Comparison of ENCODE assay signal across 12 cellular contexts in the genomic region with DNA sequence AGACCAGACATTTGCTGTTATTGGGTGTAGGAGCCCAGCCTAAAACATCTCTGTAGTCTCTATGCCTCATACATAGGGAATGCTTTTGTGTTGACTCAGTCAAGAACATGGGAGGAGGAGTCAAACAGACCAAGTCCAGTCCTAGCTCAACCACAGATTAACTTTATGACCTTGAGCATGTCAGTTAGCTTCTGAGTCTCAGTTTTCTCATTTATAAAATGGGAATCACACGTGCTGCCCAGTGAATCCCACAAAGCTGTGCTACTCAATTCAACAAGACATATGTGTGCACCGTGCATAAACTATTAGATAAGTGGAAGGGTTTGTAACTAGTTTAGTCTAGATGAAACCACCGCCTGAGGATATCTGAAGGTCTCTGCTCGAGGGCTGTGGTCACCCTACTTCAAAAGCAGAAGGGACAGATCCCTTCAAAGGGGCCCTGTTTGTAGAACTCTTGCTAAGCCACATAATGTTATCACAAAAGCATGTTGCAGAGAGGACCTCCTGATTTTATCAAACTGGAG.
DNase-seq lines count a peak whose midpoint lies in the region; ATAC-seq lines count a peak whose summit lies in the region.
"Had no signal": no experiment of that assay in that cellular context is flagged by ENCODE, and none has a peak within 500 bp of the region (broad histone marks: within the 10 kb centered on the region; RNA-seq: fewer than 3 reads in every experiment).

No MANE protein-coding gene starts in this region.

- DNase-seq in COLO829 (ENCODE audit: low spot score) (peak; percentile 44), RKO (ENCODE audit: low spot score) (peak; percentile 71), epithelial cell of prostate (ENCODE audit: low read depth, low spot score) (peak; percentile 43), myocyte (ENCODE audit: low read depth) (peak; percentile 66), AML-193 (lab: John Stamatoyannopoulos, UW) (no peak), NCI-H510A (lab: John Stamatoyannopoulos, UW) (no peak)
- DNase-seq in activated CD4-positive, alpha-beta T cell treated with anti-CD3 and anti-CD28 coated beads, Interleukin-2, amount 50 U/mL, for 48 hours, result no peak
- DNase-seq: activated CD4-positive, CD25-positive, alpha-beta regulatory T cell; activated effector memory CD4-positive, alpha-beta T cell treated with Interleukin-2 at 50 U/mL for 16 hours; RPMI8226; transverse colon had no signal

- no peak overlapping the region for H3K27ac ChIP-seq in epithelial cell of prostate
- H3K27ac ChIP-seq: transverse colon had no signal

- no peak for ATAC-seq in HG02981 (IDR thresholded peaks at IDR 0.05; ENCODE audit: unreplicated experiment)

Comparison
In these comparisons a context has a peak if more than half of its experiments do, and no peak if none do; other contexts are left out.
1. DNase-seq: peak in COLO829 (single experiment), RKO (single experiment), epithelial cell of prostate (single experiment) and myocyte (single experiment); none in AML-193 (0 of 2), activated CD4-positive, alpha-beta T cell treated with anti-CD3 and anti-CD28 coated beads, Interleukin-2, amount 50 U/mL, for 48 hours (0 of 2) and NCI-H510A (single experiment).